20 cellular contexts compared by ENCODE assay signal in the genomic region with DNA sequence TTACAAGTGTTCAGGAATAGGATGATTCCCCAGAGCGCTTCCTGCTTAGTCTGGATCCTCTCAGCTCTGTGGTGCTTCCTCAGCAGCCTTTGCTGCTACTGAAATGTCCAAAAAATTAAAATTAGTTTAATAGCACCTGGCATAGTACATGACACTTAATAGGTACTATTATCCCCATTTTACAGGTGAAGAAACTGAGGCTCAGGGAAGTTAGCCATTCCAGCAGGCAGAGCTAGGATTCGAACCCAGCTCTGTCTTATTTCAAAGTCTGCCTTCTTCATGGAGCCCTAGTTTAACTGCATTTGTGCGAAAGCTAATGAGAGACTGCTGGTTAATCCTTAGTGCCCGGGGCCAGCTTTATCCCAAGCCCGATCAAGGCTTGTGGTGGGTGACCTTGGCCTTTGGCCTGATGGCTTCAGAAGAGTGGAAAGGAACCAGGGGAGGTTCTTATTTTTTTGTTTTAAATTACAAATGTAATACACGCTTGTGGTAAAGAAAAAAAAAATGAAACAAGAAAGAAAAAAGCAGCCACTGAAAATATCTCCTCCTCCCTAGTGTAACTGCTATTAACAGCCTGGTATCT. TPM values are rescaled to one million over a fixed set of nuclear protein-coding genes. Genes with fewer than 3 reads are reported as not detected.
"Had no signal": no experiment of that assay in that cellular context is flagged by ENCODE, and none has a peak within 500 bp of the region (broad histone marks: within the 10 kb centered on the region; RNA-seq: fewer than 3 reads in every experiment).

No MANE protein-coding gene starts in this region.

- DNase-seq: activated CD4-positive, alpha-beta T cell treated with anti-CD3 and anti-CD28 coated beads, Interleukin-2, amount 10 ng/mL, durations not matched to agents 7 days and 5 days; activated CD8-positive, alpha-beta memory T cell treated with anti-CD3 and anti-CD28 coated beads for 24 hours; activated CD8-positive, alpha-beta memory T cell treated with anti-CD3 and anti-CD28 coated beads, Interleukin-2, amount 50 U/mL, for 48 hours; activated gamma-delta T cell treated with Interleukin-2 at 50 U/mL for 16 hours; activated naive CD8-positive, alpha-beta T cell treated with anti-CD3 and anti-CD28 coated beads, Interleukin-2, amount 10 ng/mL, durations not matched to agents 7 days and 5 days; amygdala; erythroblast; foreskin melanocyte; hypothalamus; lower lobe of right lung; nephron progenitor cell; occipital lobe; posterior cingulate gyrus; stimulated activated naive B cell treated with anti-CD40 and anti-IgM and Interleukin-4, amounts not matched to agents 10 μg/mL and 1 μg/mL and 100 μg/mL, for 72 hours; T-helper 1 cell; T1000; upper lobe of left lung had no signal

- H3K27ac ChIP-seq: lower lobe of right lung, thoracic aorta, upper lobe of left lung had no signal

- H3K4me3 ChIP-seq: lower lobe of right lung, thoracic aorta, upper lobe of left lung had no signal

- H3K36me3 ChIP-seq: lower lobe of right lung, thoracic aorta, upper lobe of left lung had no signal

- H3K27ac Mint-ChIP-seq: activated CD4-positive, alpha-beta T cell treated with anti-CD3 and anti-CD28 coated beads, Interleukin-2, amount 10 ng/mL, durations not matched to agents 7 days and 5 days; activated naive CD8-positive, alpha-beta T cell treated with anti-CD3 and anti-CD28 coated beads, Interleukin-2, amount 10 ng/mL, durations not matched to agents 7 days and 5 days; nephron progenitor cell; stimulated activated naive B cell treated with anti-CD40 and anti-IgM and Interleukin-4, amounts not matched to agents 10 μg/mL and 1 μg/mL and 100 μg/mL, for 72 hours had no signal

- H3K36me3 Mint-ChIP-seq: stimulated activated naive B cell treated with anti-CD40 and anti-IgM and Interleukin-4, amounts not matched to agents 10 μg/mL and 1 μg/mL and 100 μg/mL, for 72 hours had no signal

- H3K4me3 Mint-ChIP-seq: activated CD4-positive, alpha-beta T cell treated with anti-CD3 and anti-CD28 coated beads, Interleukin-2, amount 10 ng/mL, durations not matched to agents 7 days and 5 days; activated naive CD8-positive, alpha-beta T cell treated with anti-CD3 and anti-CD28 coated beads, Interleukin-2, amount 10 ng/mL, durations not matched to agents 7 days and 5 days; activated T-helper 1 cell treated with anti-CD3 and anti-CD28 coated beads, Interleukin-12 subunit alpha, Interleukin-12 subunit beta, Interleukin-2, Interleukin-4 antibody, amounts not matched to agents 30 ng/mL and 10 ng/mL and 1 ng/mL, durations not matched to agents 14 hours and 24 hours and 36 hours; nephron progenitor cell; stimulated activated naive B cell treated with anti-CD40 and anti-IgM and Interleukin-4, amounts not matched to agents 10 μg/mL and 1 μg/mL and 100 μg/mL, for 72 hours had no signal

- ATAC-seq: lower lobe of right lung; stimulated activated naive B cell treated with anti-CD40 and anti-IgM and Interleukin-4, amounts not matched to agents 10 μg/mL and 1 μg/mL and 100 μg/mL, for 72 hours had no signal

- H3K9me3 Mint-ChIP-seq: activated CD4-positive, alpha-beta T cell treated with anti-CD3 and anti-CD28 coated beads, Interleukin-2, amount 10 ng/mL, durations not matched to agents 7 days and 5 days; activated naive CD8-positive, alpha-beta T cell treated with anti-CD3 and anti-CD28 coated beads, Interleukin-2, amount 10 ng/mL, durations not matched to agents 7 days and 5 days; activated T-helper 1 cell treated with anti-CD3 and anti-CD28 coated beads, Interleukin-12 subunit alpha, Interleukin-12 subunit beta, Interleukin-2, Interleukin-4 antibody, amounts not matched to agents 30 ng/mL and 10 ng/mL and 1 ng/mL, durations not matched to agents 14 hours and 24 hours and 36 hours; nephron progenitor cell; stimulated activated naive B cell treated with anti-CD40 and anti-IgM and Interleukin-4, amounts not matched to agents 10 μg/mL and 1 μg/mL and 100 μg/mL, for 72 hours had no signal

- H3K9me3 ChIP-seq: lower lobe of right lung, thoracic aorta, upper lobe of left lung had no signal

- H3K27me3 ChIP-seq: upper lobe of left lung had no signal

RNA-seq across cellular contexts. Expression of a gene that starts 30.1 kb away (rescaled TPM):
- total RNA-seq: renal cortical epithelial cell had no signal
